1 cellular context compared by ENCODE assay signal in the genomic region with DNA sequence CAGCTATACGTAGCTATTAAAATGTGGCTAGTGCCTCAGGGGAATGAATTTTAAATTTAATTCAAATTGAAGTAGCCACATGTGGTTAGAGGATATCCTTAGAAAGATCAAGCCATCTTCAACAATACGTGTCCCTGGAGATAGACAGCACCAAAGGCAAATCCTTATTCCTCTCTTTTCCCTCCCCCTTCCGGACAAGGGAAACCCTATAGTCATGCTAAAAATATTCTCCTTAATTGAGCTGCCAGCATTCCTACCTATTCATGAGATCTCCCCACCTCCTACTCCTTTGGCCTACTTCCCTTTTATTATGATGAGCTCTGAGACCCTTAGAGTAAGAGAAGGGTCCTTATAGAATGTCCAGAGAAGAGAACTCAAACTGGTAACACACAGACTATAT.
TF ChIP-seq lines count a peak whose summit lies in the region.

No MANE protein-coding gene starts in this region.

TF ChIP-seq in GM23338, 12 proteins besides CTCF, POLR2A, EP300 and RAD21 (continued from another document):
- TF ChIP-seq, protein P1, sequence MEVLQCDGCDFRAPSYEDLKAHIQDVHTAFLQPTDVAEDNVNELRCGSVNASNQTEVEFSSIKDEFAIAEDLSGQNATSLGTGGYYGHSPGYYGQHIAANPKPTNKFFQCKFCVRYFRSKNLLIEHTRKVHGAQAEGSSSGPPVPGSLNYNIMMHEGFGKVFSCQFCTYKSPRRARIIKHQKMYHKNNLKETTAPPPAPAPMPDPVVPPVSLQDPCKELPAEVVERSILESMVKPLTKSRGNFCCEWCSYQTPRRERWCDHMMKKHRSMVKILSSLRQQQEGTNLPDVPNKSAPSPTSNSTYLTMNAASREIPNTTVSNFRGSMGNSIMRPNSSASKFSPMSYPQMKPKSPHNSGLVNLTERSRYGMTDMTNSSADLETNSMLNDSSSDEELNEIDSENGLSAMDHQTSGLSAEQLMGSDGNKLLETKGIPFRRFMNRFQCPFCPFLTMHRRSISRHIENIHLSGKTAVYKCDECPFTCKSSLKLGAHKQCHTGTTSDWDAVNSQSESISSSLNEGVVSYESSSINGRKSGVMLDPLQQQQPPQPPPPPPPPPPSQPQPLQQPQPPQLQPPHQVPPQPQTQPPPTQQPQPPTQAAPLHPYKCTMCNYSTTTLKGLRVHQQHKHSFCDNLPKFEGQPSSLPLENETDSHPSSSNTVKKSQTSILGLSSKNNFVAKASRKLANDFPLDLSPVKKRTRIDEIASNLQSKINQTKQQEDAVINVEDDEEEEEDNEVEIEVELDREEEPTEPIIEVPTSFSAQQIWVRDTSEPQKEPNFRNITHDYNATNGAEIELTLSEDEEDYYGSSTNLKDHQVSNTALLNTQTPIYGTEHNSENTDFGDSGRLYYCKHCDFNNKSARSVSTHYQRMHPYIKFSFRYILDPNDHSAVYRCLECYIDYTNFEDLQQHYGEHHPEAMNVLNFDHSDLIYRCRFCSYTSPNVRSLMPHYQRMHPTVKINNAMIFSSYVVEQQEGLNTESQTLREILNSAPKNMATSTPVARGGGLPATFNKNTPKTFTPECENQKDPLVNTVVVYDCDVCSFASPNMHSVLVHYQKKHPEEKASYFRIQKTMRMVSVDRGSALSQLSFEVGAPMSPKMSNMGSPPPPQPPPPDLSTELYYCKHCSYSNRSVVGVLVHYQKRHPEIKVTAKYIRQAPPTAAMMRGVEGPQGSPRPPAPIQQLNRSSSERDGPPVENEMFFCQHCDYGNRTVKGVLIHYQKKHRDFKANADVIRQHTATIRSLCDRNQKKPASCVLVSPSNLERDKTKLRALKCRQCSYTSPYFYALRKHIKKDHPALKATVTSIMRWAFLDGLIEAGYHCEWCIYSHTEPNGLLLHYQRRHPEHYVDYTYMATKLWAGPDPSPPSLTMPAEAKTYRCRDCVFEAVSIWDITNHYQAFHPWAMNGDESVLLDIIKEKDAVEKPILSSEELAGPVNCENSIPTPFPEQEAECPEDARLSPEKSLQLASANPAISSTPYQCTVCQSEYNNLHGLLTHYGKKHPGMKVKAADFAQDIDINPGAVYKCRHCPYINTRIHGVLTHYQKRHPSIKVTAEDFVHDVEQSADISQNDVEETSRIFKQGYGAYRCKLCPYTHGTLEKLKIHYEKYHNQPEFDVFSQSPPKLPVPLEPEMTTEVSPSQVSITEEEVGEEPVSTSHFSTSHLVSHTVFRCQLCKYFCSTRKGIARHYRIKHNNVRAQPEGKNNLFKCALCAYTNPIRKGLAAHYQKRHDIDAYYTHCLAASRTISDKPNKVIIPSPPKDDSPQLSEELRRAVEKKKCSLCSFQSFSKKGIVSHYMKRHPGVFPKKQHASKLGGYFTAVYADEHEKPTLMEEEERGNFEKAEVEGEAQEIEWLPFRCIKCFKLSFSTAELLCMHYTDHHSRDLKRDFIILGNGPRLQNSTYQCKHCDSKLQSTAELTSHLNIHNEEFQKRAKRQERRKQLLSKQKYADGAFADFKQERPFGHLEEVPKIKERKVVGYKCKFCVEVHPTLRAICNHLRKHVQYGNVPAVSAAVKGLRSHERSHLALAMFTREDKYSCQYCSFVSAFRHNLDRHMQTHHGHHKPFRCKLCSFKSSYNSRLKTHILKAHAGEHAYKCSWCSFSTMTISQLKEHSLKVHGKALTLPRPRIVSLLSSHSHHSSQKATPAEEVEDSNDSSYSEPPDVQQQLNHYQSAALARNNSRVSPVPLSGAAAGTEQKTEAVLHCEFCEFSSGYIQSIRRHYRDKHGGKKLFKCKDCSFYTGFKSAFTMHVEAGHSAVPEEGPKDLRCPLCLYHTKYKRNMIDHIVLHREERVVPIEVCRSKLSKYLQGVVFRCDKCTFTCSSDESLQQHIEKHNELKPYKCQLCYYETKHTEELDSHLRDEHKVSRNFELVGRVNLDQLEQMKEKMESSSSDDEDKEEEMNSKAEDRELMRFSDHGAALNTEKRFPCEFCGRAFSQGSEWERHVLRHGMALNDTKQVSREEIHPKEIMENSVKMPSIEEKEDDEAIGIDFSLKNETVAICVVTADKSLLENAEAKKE (CRISPR knock-in tag; IDR thresholded peaks at IDR 0.05) = no peak
- TF ChIP-seq, protein P2, sequence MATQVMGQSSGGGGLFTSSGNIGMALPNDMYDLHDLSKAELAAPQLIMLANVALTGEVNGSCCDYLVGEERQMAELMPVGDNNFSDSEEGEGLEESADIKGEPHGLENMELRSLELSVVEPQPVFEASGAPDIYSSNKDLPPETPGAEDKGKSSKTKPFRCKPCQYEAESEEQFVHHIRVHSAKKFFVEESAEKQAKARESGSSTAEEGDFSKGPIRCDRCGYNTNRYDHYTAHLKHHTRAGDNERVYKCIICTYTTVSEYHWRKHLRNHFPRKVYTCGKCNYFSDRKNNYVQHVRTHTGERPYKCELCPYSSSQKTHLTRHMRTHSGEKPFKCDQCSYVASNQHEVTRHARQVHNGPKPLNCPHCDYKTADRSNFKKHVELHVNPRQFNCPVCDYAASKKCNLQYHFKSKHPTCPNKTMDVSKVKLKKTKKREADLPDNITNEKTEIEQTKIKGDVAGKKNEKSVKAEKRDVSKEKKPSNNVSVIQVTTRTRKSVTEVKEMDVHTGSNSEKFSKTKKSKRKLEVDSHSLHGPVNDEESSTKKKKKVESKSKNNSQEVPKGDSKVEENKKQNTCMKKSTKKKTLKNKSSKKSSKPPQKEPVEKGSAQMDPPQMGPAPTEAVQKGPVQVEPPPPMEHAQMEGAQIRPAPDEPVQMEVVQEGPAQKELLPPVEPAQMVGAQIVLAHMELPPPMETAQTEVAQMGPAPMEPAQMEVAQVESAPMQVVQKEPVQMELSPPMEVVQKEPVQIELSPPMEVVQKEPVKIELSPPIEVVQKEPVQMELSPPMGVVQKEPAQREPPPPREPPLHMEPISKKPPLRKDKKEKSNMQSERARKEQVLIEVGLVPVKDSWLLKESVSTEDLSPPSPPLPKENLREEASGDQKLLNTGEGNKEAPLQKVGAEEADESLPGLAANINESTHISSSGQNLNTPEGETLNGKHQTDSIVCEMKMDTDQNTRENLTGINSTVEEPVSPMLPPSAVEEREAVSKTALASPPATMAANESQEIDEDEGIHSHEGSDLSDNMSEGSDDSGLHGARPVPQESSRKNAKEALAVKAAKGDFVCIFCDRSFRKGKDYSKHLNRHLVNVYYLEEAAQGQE (IDR thresholded peaks at IDR 0.05; ENCODE audit: unreplicated experiment) = no peak
- TF ChIP-seq, protein P3, sequence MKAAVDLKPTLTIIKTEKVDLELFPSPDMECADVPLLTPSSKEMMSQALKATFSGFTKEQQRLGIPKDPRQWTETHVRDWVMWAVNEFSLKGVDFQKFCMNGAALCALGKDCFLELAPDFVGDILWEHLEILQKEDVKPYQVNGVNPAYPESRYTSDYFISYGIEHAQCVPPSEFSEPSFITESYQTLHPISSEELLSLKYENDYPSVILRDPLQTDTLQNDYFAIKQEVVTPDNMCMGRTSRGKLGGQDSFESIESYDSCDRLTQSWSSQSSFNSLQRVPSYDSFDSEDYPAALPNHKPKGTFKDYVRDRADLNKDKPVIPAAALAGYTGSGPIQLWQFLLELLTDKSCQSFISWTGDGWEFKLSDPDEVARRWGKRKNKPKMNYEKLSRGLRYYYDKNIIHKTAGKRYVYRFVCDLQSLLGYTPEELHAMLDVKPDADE (IDR thresholded peaks at IDR 0.05) = no peak
- TF ChIP-seq NANOG (IDR thresholded peaks at IDR 0.05; ENCODE audit: borderline replicate concordance) (no peak), STAT1 (IDR thresholded peaks at IDR 0.05; ENCODE audit: unreplicated experiment) (no peak), JUNB (IDR thresholded peaks at IDR 0.05; ENCODE audit: unreplicated experiment) (no peak), EZH2phosphoT487 (IDR thresholded peaks at IDR 0.05; ENCODE audit: unreplicated experiment) (no peak), POLR2AphosphoS5 (IDR thresholded peaks at IDR 0.05; ENCODE audit: low read depth) (no peak), CREB1 (CRISPR knock-in tag; IDR thresholded peaks at IDR 0.05; ENCODE audit: low read depth) (no peak), EZH2 (IDR thresholded peaks at IDR 0.05; ENCODE audit: low read depth, unreplicated experiment) (no peak), ZNF114 (CRISPR knock-in tag; IDR thresholded peaks at IDR 0.05) (no peak)
TF ChIP-seq in GM23338: peak in this region for 0.
